8 cellular contexts compared by ENCODE assay signal in genomic region chr16:66947302-66948033, GRCh38. TPM values are rescaled to one million over a fixed set of nuclear protein-coding genes. Genes with fewer than 3 reads are reported as not detected.
DNase-seq lines count a peak whose midpoint lies in the region; ATAC-seq, FAIRE-seq and TF ChIP-seq lines count a peak whose summit lies in the region.

No MANE protein-coding gene starts in this region.

- peak; percentile 91 for TF ChIP-seq CTCF in OCI-LY7 (conservative IDR thresholded peaks at IDR 0.05; ENCODE audit: low read length)

- H3K9me3 ChIP-seq in OCI-LY7 (ENCODE audit: low read length): no peaks in the 10 kb centered on the region
- H3K9me3 ChIP-seq in muscle layer of duodenum (ENCODE audit: control insufficient read depth in 1 of 2, low read length in 2 of 2): peaks cover 0 to 7% of the 10 kb centered on the region in 2 donors

- H3K27me3 ChIP-seq in muscle layer of duodenum (ENCODE audit: low read depth, low read length): no peaks in the 10 kb centered on the region

- peak; percentile 90 for DNase-seq in Ammon's horn (ENCODE audit: low spot score)
- peak; percentile 91 for DNase-seq in HTR-8/SVneo (ENCODE audit: insufficient read length, low spot score)
- peak; percentile 84 for DNase-seq in OCI-LY7 (ENCODE audit: low spot score)
- peak; percentile 78 for DNase-seq in activated T-cell treated with anti-CD3 and anti-CD28 coated beads for 24 hours (ENCODE audit: low read depth)
- DNase-seq in erythroblast (lab: John Stamatoyannopoulos, UW): peak; percentile 81 to 90
- DNase-seq in stimulated activated CD8-positive, alpha-beta memory T cell treated with anti-CD3 and anti-CD28 coated beads, Interleukin-4, amount 100 ng/mL, for 48 hours: peak; percentile 94

- H3K4me3 ChIP-seq in OCI-LY7 (ENCODE audit: low read depth, low read length, poor library complexity, severe bottlenecking) (peak overlapping the region; percentile 48), muscle layer of duodenum (ENCODE audit: low read depth in 1 of 2, low read length in 2 of 2) (peak overlapping the region; percentile 55 to 69)

- CTCF ChIA-PET in OCI-LY7 (lab: Charles Lee; ENCODE audit: unreplicated experiment): no interaction called here

- BruUV-seq in OCI-LY7 (replicated peaks; lab: Mats Ljungman, UMichigan): no TSS peak

- H3K4me2 ChIP-seq in OCI-LY7 (ENCODE audit: low read length): peak overlapping the region; percentile 66

- peak overlapping the region; percentile 54; the same call in 1 of the 2 replicates for H2AFZ ChIP-seq in OCI-LY7 (ENCODE audit: low read length)

- H3K36me3 ChIP-seq in OCI-LY7 (ENCODE audit: insufficient read depth, low read length): no peaks in the 10 kb centered on the region
- peaks cover 10 to 17% of the 10 kb centered on the region in 2 donors for H3K36me3 ChIP-seq in muscle layer of duodenum (ENCODE audit: control insufficient read depth in 1 of 2, insufficient read depth in 2 of 2, low read length in 2 of 2)

- intact Hi-C loops in OCI-LY7 (cut with micrococcal nuclease; ENCODE audit: unreplicated experiment): no loop called here

- H3K4me1 ChIP-seq in OCI-LY7 (ENCODE audit: insufficient read depth, low read length, poor library complexity, severe bottlenecking): peaks cover 5% of the 10 kb centered on the region
- peaks cover 0 to 8% of the 10 kb centered on the region in 2 donors for H3K4me1 ChIP-seq in muscle layer of duodenum (ENCODE audit: control insufficient read depth in 1 of 2, insufficient read depth in 2 of 2, low read length in 2 of 2)

- FAIRE-seq in HTR-8/SVneo (lab: Jason Lieb, UNC): peak; percentile 93

- H3K79me2 ChIP-seq in OCI-LY7 (ENCODE audit: insufficient read depth, low read depth, low read length): no peaks in the 10 kb centered on the region

- POLR2A ChIA-PET in OCI-LY7 (lab: Charles Lee): no interaction called here

- TF ChIP-seq POLR2A in erythroblast (IDR thresholded peaks at IDR 0.05; ENCODE audit: low read length): no peak

- peak; percentile 77 for ATAC-seq in GM19035 (IDR thresholded peaks at IDR 0.05; ENCODE audit: unreplicated experiment)

- H3K9me2 ChIP-seq in OCI-LY7 (ENCODE audit: insufficient read depth, low read length): no peaks in the 10 kb centered on the region

- no peaks in the 10 kb centered on the region for H4K20me1 ChIP-seq in OCI-LY7 (ENCODE audit: insufficient read depth, low read length)

- H3K27ac ChIP-seq in OCI-LY7 (ENCODE audit: low read depth, low read length, poor library complexity, severe bottlenecking) (no peak overlapping the region), muscle layer of duodenum (ENCODE audit: low read length) (no peak overlapping the region)

RNA-seq across cellular contexts. Expression of gene CES2, which starts 12.2 kb away (rescaled TPM):
- total RNA-seq in OCI-LY7 (2014; rRNA removed; shearing (Covaris generic)): 18.5 and 29.6 TPM in 2 replicates
- total RNA-seq in OCI-LY7 (2022): 27.6 and 30.7 TPM in 2 replicates

RNA-seq across cellular contexts. Expression of gene CIAO2B, which starts 13.3 kb away (rescaled TPM):
- total RNA-seq in OCI-LY7 (2014; rRNA removed; shearing (Covaris generic)): 132 and 133 TPM in 2 replicates
- 76.4 and 78.3 TPM in 2 replicates for total RNA-seq in OCI-LY7 (2022)

RNA-seq across cellular contexts. Expression of gene CES3, which starts 13.6 kb away (rescaled TPM):
- 1.7 and 2.7 TPM in 2 replicates for total RNA-seq in OCI-LY7 (2014; rRNA removed; shearing (Covaris generic))
- 1.4 and 1.9 TPM in 2 replicates for total RNA-seq in OCI-LY7 (2022)

RNA-seq across cellular contexts. Expression of gene RRAD, which starts 22.1 kb away (rescaled TPM):
- total RNA-seq in OCI-LY7 (2014; rRNA removed; shearing (Covaris generic)): 0.09 TPM in 1 of 2 replicates, not detected in the other
- not detected in 2 replicates for total RNA-seq in OCI-LY7 (2022)

RNA-seq across cellular contexts. Expression of gene CDH16, which starts 28.8 kb away (rescaled TPM):
- not detected in 2 replicates for total RNA-seq in OCI-LY7 (2014; rRNA removed; shearing (Covaris generic))
- total RNA-seq in OCI-LY7 (2022): not detected in 2 replicates
